Comparison of ENCODE assay signal across 20 cellular contexts in the genomic region with DNA sequence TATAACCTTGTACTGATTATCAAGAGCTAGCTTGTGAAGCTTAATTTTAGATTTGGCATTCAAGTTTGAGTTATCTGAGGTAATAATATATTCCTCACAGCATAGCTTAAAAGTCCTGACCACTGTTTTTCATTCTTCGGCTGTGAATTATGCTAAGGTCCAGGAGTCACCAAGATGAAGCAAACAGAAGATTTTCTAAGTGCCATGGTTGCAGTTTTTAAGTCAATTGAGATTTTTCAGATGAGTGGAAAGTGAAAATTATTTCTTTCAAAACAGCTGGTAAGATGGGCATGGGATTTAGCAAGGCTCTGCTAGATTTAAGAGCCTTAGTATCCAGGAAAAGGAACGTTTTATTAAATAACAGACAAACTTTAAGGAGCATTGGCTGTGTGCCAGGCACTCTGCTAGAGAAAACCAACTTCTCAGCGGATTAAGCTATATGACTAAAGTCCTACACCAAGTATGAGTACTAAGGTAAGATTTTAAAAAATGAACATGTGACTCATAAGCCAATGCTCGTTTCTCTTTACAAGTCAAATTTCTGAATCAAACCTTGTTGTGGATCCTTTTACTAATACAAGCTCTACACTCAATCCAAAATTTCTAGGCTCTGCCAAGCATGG.
DNase-seq lines count a peak whose midpoint lies in the region; ATAC-seq, FAIRE-seq and TF ChIP-seq lines count a peak whose summit lies in the region.
"Had no signal": no experiment of that assay in that cellular context is flagged by ENCODE, and none has a peak within 500 bp of the region (broad histone marks: within the 10 kb centered on the region; RNA-seq: fewer than 3 reads in every experiment).

No MANE protein-coding gene starts in this region.

- POLR2A ChIA-PET in WTC11 (lab: Charles Lee) = no interaction called here
- POLR2A ChIA-PET in activated CD4-positive, alpha-beta memory T cell treated with anti-CD3 and anti-CD28 coated beads, Interleukin-2, amount 10 ng/mL, durations not matched to agents 7 days and 5 days (lab: Charles Lee) = no interaction called here

- peaks cover 30% of the 10 kb centered on the region for H3K9me3 Mint-ChIP-seq in WTC11
- H3K9me3 Mint-ChIP-seq in activated CD4-positive, alpha-beta memory T cell treated with anti-CD3 and anti-CD28 coated beads, Interleukin-2, amount 10 ng/mL, durations not matched to agents 7 days and 5 days = peaks cover 5% of the 10 kb centered on the region

- no peak overlapping the region for H3K4me3 Mint-ChIP-seq in WTC11
- H3K4me3 Mint-ChIP-seq in activated CD4-positive, alpha-beta memory T cell treated with anti-CD3 and anti-CD28 coated beads, Interleukin-2, amount 10 ng/mL, durations not matched to agents 7 days and 5 days = no peak overlapping the region
- H3K4me3 Mint-ChIP-seq: activated naive CD8-positive, alpha-beta T cell treated with anti-CD3 and anti-CD28 coated beads for 36 hours; CD4-positive, alpha-beta memory T cell; GM23338; stimulated activated memory B cell treated with anti-CD40 and anti-IgM and Interleukin-4, amounts not matched to agents 10 μg/mL and 1 μg/mL and 100 μg/mL, for 72 hours; T-cell had no signal

- ATAC-seq in WTC11 (no peak), HG03139 (IDR thresholded peaks at IDR 0.05; ENCODE audit: unreplicated experiment) (no peak), HG03442 (IDR thresholded peaks at IDR 0.05; ENCODE audit: unreplicated experiment) (no peak)
- ATAC-seq: activated CD4-positive, CD25-positive, alpha-beta regulatory T cell treated with anti-CD3 and anti-CD28 coated beads, Interleukin-2, amount 50 U/mL, for 24 hours; GM23338; psoas muscle; stimulated activated memory B cell treated with anti-CD40 and anti-IgM and Interleukin-4, amounts not matched to agents 10 μg/mL and 1 μg/mL and 100 μg/mL, for 72 hours; T-cell had no signal

- CTCF ChIA-PET in WTC11 (lab: Charles Lee) = no interaction called here
- CTCF ChIA-PET in activated CD4-positive, alpha-beta memory T cell treated with anti-CD3 and anti-CD28 coated beads, Interleukin-2, amount 10 ng/mL, durations not matched to agents 7 days and 5 days (lab: Charles Lee) = no interaction called here

- peak; percentile 4 for DNase-seq in Daoy (ENCODE audit: low read depth)
- peak; percentile 58 for DNase-seq in RCC 7860 (ENCODE audit: low spot score)
- peak; percentile 85 for DNase-seq in epithelial cell of esophagus (ENCODE audit: low read depth)
- peak; percentile 3 for DNase-seq in renal cortical epithelial cell (ENCODE audit: low read depth)
- no peak for DNase-seq in WTC11 (ENCODE audit: low spot score)
- no peak for DNase-seq in activated CD4-positive, alpha-beta memory T cell treated with anti-CD3 and anti-CD28 coated beads, Interleukin-2, amount 10 ng/mL, durations not matched to agents 7 days and 5 days
- DNase-seq: activated naive CD8-positive, alpha-beta T cell treated with anti-CD3 and anti-CD28 coated beads for 36 hours; CD4-positive, alpha-beta memory T cell; dermis blood vessel endothelial cell; glutamatergic neuron; PC-9; psoas muscle; stimulated activated CD4-positive, alpha-beta T cell treated with anti-CD3 and anti-CD28 coated beads, Interleukin-4, amount 100 ng/mL, for 1 hour; T-cell had no signal

- no peaks in the 10 kb centered on the region for H3K4me1 Mint-ChIP-seq in WTC11
- H3K4me1 Mint-ChIP-seq in activated CD4-positive, alpha-beta memory T cell treated with anti-CD3 and anti-CD28 coated beads, Interleukin-2, amount 10 ng/mL, durations not matched to agents 7 days and 5 days = peaks cover 3% of the 10 kb centered on the region
- H3K4me1 Mint-ChIP-seq: activated naive CD8-positive, alpha-beta T cell treated with anti-CD3 and anti-CD28 coated beads for 36 hours; CD4-positive, alpha-beta memory T cell; GM23338; stimulated activated memory B cell treated with anti-CD40 and anti-IgM and Interleukin-4, amounts not matched to agents 10 μg/mL and 1 μg/mL and 100 μg/mL, for 72 hours; T-cell had no signal

- peaks cover 14% of the 10 kb centered on the region for H3K36me3 Mint-ChIP-seq in WTC11
- no peaks in the 10 kb centered on the region for H3K36me3 Mint-ChIP-seq in activated CD4-positive, alpha-beta memory T cell treated with anti-CD3 and anti-CD28 coated beads, Interleukin-2, amount 10 ng/mL, durations not matched to agents 7 days and 5 days (ENCODE audit: low read depth)
- H3K36me3 Mint-ChIP-seq: activated naive CD8-positive, alpha-beta T cell treated with anti-CD3 and anti-CD28 coated beads for 36 hours; CD4-positive, alpha-beta memory T cell; T-cell had no signal

- no peak for TF ChIP-seq CTCF in epithelial cell of esophagus (IDR thresholded peaks at IDR 0.05; ENCODE audit: insufficient read depth, low read depth, low read length, missing control alignments)
- TF ChIP-seq CTCF in WTC11 (IDR thresholded peaks at IDR 0.05) = no peak

- no peaks in the 10 kb centered on the region for H3K27me3 Mint-ChIP-seq in WTC11 (ENCODE audit: low read depth)
- no peaks in the 10 kb centered on the region for H3K27me3 Mint-ChIP-seq in activated CD4-positive, alpha-beta memory T cell treated with anti-CD3 and anti-CD28 coated beads, Interleukin-2, amount 10 ng/mL, durations not matched to agents 7 days and 5 days

- no peak overlapping the region for H3K4me3 ChIP-seq in epithelial cell of esophagus (ENCODE audit: low read length)
- H3K4me3 ChIP-seq: GM23338, PC-9, psoas muscle, vagina had no signal

- H3K27ac Mint-ChIP-seq in WTC11 = no peak overlapping the region
- no peak overlapping the region for H3K27ac Mint-ChIP-seq in activated CD4-positive, alpha-beta memory T cell treated with anti-CD3 and anti-CD28 coated beads, Interleukin-2, amount 10 ng/mL, durations not matched to agents 7 days and 5 days
- H3K27ac Mint-ChIP-seq: activated naive CD8-positive, alpha-beta T cell treated with anti-CD3 and anti-CD28 coated beads for 36 hours; CD4-positive, alpha-beta memory T cell; GM23338; stimulated activated memory B cell treated with anti-CD40 and anti-IgM and Interleukin-4, amounts not matched to agents 10 μg/mL and 1 μg/mL and 100 μg/mL, for 72 hours; T-cell had no signal

- FAIRE-seq in RCC 7860 (lab: Jason Lieb, UNC) = peak; percentile 50

TF ChIP-seq in WTC11, 78 proteins besides CTCF, POLR2A, EP300 and RAD21 (continues in another document):
- TF ChIP-seq ATF6 (CRISPR knock-in tag; IDR thresholded peaks at IDR 0.05) = no peak
- TF ChIP-seq JAZF1 (CRISPR knock-in tag; IDR thresholded peaks at IDR 0.05) = no peak
- TF ChIP-seq ESRRA (CRISPR knock-in tag; IDR thresholded peaks at IDR 0.05; ENCODE audit: borderline replicate concordance) = no peak
- TF ChIP-seq SMAD3 (CRISPR knock-in tag; IDR thresholded peaks at IDR 0.05; ENCODE audit: borderline replicate concordance) = no peak
- no peak for TF ChIP-seq CREM (CRISPR knock-in tag; IDR thresholded peaks at IDR 0.05)
- TF ChIP-seq, protein P1, sequence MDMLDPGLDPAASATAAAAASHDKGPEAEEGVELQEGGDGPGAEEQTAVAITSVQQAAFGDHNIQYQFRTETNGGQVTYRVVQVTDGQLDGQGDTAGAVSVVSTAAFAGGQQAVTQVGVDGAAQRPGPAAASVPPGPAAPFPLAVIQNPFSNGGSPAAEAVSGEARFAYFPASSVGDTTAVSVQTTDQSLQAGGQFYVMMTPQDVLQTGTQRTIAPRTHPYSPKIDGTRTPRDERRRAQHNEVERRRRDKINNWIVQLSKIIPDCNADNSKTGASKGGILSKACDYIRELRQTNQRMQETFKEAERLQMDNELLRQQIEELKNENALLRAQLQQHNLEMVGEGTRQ (CRISPR knock-in tag; IDR thresholded peaks at IDR 0.05) = no peak
- no peak for TF ChIP-seq STAT6 (CRISPR knock-in tag; conservative IDR thresholded peaks at IDR 0.05; ENCODE audit: low read depth)

Comparison
In these comparisons a context has a peak if more than half of its experiments do, and no peak if none do; other contexts are left out.
1. DNase-seq: peak in Daoy (single experiment), RCC 7860 (single experiment), epithelial cell of esophagus (single experiment) and renal cortical epithelial cell (single experiment); none in WTC11 (single experiment) and activated CD4-positive, alpha-beta memory T cell treated with anti-CD3 and anti-CD28 coated beads, Interleukin-2, amount 10 ng/mL, durations not matched to agents 7 days and 5 days (single experiment).